Comparison of ENCODE assay signal across 17 cellular contexts in the genomic region with DNA sequence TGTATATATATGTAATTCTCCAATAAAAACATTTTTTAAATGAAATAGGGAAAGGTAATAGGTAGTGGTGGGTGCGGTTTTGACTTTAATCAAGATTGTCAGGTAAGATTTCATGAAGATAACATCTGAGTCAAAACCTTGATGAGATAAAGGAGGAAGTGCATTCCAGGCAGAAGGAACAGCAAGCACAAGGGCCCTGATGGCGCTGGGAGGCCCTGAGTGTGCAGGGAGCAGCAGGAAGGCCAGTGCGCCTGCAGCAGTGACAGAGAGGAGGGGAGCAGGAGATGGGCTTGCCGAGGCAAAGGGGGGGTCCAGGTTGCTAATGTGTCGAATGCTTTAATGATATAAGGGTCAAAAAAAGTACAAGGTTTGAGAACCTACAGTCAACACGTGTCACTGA.
DNase-seq lines count a peak whose midpoint lies in the region; ATAC-seq and TF ChIP-seq lines count a peak whose summit lies in the region.
"Had no signal": no experiment of that assay in that cellular context is flagged by ENCODE, and none has a peak within 500 bp of the region (broad histone marks: within the 10 kb centered on the region; RNA-seq: fewer than 3 reads in every experiment).

No MANE protein-coding gene starts in this region.

- H3K27me3 ChIP-seq in PC-9 (ENCODE audit: insufficient read depth, low read depth) (no peaks in the 10 kb centered on the region), SJCRH30 (no peaks in the 10 kb centered on the region)

- peaks cover 63% of the 10 kb centered on the region for H3K4me1 ChIP-seq in PC-9 (replicated peaks; ENCODE audit: insufficient read depth)
- no peaks in the 10 kb centered on the region for H3K4me1 ChIP-seq in SJCRH30

- TF ChIP-seq CTCF in PC-9 (conservative IDR thresholded peaks at IDR 0.05) (no peak), type B pancreatic cell (conservative IDR thresholded peaks at IDR 0.05) (no peak)

- no peaks in the 10 kb centered on the region for H3K9me2 ChIP-seq in PC-9 (ENCODE audit: insufficient read depth)

- H3K9me3 Mint-ChIP-seq in activated T-cell treated with anti-CD3 and anti-CD28 coated beads, Interleukin-2, amount 50 U/mL, for 24 hours, result no peaks in the 10 kb centered on the region
- no peaks in the 10 kb centered on the region for H3K9me3 Mint-ChIP-seq in activated T-cell treated with anti-CD3 and anti-CD28 coated beads, Interleukin-2, amount 50 U/mL, for 4 hours
- H3K9me3 Mint-ChIP-seq in memory B cell, result no peaks in the 10 kb centered on the region
- H3K9me3 Mint-ChIP-seq in type B pancreatic cell, result peaks cover 4% of the 10 kb centered on the region

- DNase-seq in activated T-cell treated with anti-CD3 and anti-CD28 coated beads, Interleukin-2, amount 50 U/mL, for 24 hours, result no peak
- DNase-seq in activated T-cell treated with anti-CD3 and anti-CD28 coated beads, Interleukin-2, amount 50 U/mL, for 4 hours, result no peak
- DNase-seq in PC-9 (peak in 1 of 2 experiments; percentile 88), memory B cell (ENCODE audit: low spot score in 2 of 2) (no peak), type B pancreatic cell (ENCODE audit: extremely low spot score, unreplicated experiment) (no peak), dedifferentiated amniotic fluid mesenchymal stem cell (ENCODE audit: extremely low spot score) (no peak), SJCRH30 (no peak)
- DNase-seq: DMS79; GM23248; NCI-H1048; NCI-H2107; NCI-H69; NK-92 treated with Interleukin-12 subunit alpha and Interleukin-12 subunit beta, amount 100 ng/mL, for 24 hours; OCI-M1 had no signal

- H4K20me1 ChIP-seq in PC-9 (ENCODE audit: insufficient read depth), result no peaks in the 10 kb centered on the region

- no peaks in the 10 kb centered on the region for H3K27me3 Mint-ChIP-seq in activated T-cell treated with anti-CD3 and anti-CD28 coated beads, Interleukin-2, amount 50 U/mL, for 24 hours
- H3K27me3 Mint-ChIP-seq in activated T-cell treated with anti-CD3 and anti-CD28 coated beads, Interleukin-2, amount 50 U/mL, for 4 hours (ENCODE audit: low read depth), result no peaks in the 10 kb centered on the region
- H3K27me3 Mint-ChIP-seq in memory B cell (no peaks in the 10 kb centered on the region), type B pancreatic cell (no peaks in the 10 kb centered on the region)

- H3K4me2 ChIP-seq in PC-9, result peak overlapping the region; percentile 59

- peaks cover 51% of the 10 kb centered on the region for H3F3A ChIP-seq in PC-9 (ENCODE audit: insufficient read depth, low read depth)

- no peak for ATAC-seq in activated T-cell treated with anti-CD3 and anti-CD28 coated beads, Interleukin-2, amount 50 U/mL, for 4 hours
- no peak for ATAC-seq in memory B cell (ENCODE audit: low read depth)
- ATAC-seq in HG03460 (IDR thresholded peaks at IDR 0.05; ENCODE audit: unreplicated experiment), result no peak
- ATAC-seq: K562 had no signal

- H3K9me3 ChIP-seq in PC-9 (ENCODE audit: insufficient read depth, low read depth) (no peaks in the 10 kb centered on the region), SJCRH30 (replicated peaks) (no peaks in the 10 kb centered on the region)

- peak overlapping the region; percentile 55 for H3K27ac Mint-ChIP-seq in activated T-cell treated with anti-CD3 and anti-CD28 coated beads, Interleukin-2, amount 50 U/mL, for 24 hours
- H3K27ac Mint-ChIP-seq in memory B cell (peak overlapping the region; percentile 93), type B pancreatic cell (peak overlapping the region; percentile 11)

- no peak overlapping the region for H2AFZ ChIP-seq in PC-9
- H2AFZ ChIP-seq: GM23248 had no signal

- BruUV-seq in PC-9 (replicated peaks; lab: Mats Ljungman, UMichigan), result no TSS peak

- H3K36me3 Mint-ChIP-seq in activated T-cell treated with anti-CD3 and anti-CD28 coated beads, Interleukin-2, amount 50 U/mL, for 24 hours (ENCODE audit: low read depth), result peaks cover 31% of the 10 kb centered on the region
- H3K36me3 Mint-ChIP-seq in activated T-cell treated with anti-CD3 and anti-CD28 coated beads, Interleukin-2, amount 50 U/mL, for 4 hours (ENCODE audit: insufficient read depth), result peaks cover 15% of the 10 kb centered on the region
- H3K36me3 Mint-ChIP-seq in memory B cell, result peaks cover 17% of the 10 kb centered on the region
- peaks cover 31% of the 10 kb centered on the region for H3K36me3 Mint-ChIP-seq in type B pancreatic cell

- H3K36me3 ChIP-seq in PC-9 (ENCODE audit: low read depth), result peaks cover 21% of the 10 kb centered on the region
- H3K36me3 ChIP-seq in SJCRH30, result no peaks in the 10 kb centered on the region

- intact Hi-C loops in PC-9 (cut with micrococcal nuclease; ENCODE audit: unreplicated experiment), result no loop called here

- peak overlapping the region; percentile 73 for H3K27ac ChIP-seq in PC-9
- H3K27ac ChIP-seq in SJCRH30, result no peak overlapping the region
- H3K27ac ChIP-seq: C4-2B, GM23248 had no signal

- no peak overlapping the region for H3K4me3 ChIP-seq in PC-9
- H3K4me3 ChIP-seq in SJCRH30, result no peak overlapping the region
- H3K4me3 ChIP-seq: GM23248, K562 had no signal

- CTCF ChIA-PET in PC-9 (lab: Charles Lee), result no interaction called here

- POLR2A ChIA-PET in PC-9 (lab: Charles Lee; ENCODE audit: unreplicated experiment), result interaction anchor here (0.6 kb wide), 1 partner anchor 23 kb away, joined by 11 read pairs; no protein-coding TSS in a partner anchor

- H3K79me2 ChIP-seq in PC-9 (ENCODE audit: low read depth), result peaks cover 80% of the 10 kb centered on the region

- H3K4me3 Mint-ChIP-seq in activated T-cell treated with anti-CD3 and anti-CD28 coated beads, Interleukin-2, amount 50 U/mL, for 24 hours, result no peak overlapping the region
- no peak overlapping the region for H3K4me3 Mint-ChIP-seq in activated T-cell treated with anti-CD3 and anti-CD28 coated beads, Interleukin-2, amount 50 U/mL, for 4 hours
- H3K4me3 Mint-ChIP-seq in memory B cell (no peak overlapping the region), type B pancreatic cell (no peak overlapping the region)

- peaks cover 50% of the 10 kb centered on the region for H3K4me1 Mint-ChIP-seq in activated T-cell treated with anti-CD3 and anti-CD28 coated beads, Interleukin-2, amount 50 U/mL, for 24 hours (ENCODE audit: low read depth)
- peaks cover 20% of the 10 kb centered on the region for H3K4me1 Mint-ChIP-seq in activated T-cell treated with anti-CD3 and anti-CD28 coated beads, Interleukin-2, amount 50 U/mL, for 4 hours (ENCODE audit: low read depth)
- H3K4me1 Mint-ChIP-seq in memory B cell, result peaks cover 29% of the 10 kb centered on the region
- peaks cover 10% of the 10 kb centered on the region for H3K4me1 Mint-ChIP-seq in type B pancreatic cell (ENCODE audit: unreplicated experiment)

Comparison
In these comparisons a context has a peak if more than half of its experiments do, and no peak if none do; other contexts are left out.
1. H3K27ac Mint-ChIP-seq: peak in every context shown above with its lines; median percentile 93 in memory B cell; 55 in activated T-cell treated with anti-CD3 and anti-CD28 coated beads, Interleukin-2, amount 50 U/mL, for 24 hours; 11 in type B pancreatic cell.